ENCODE assay signal across 29 cellular contexts in genomic region chr3:196914866-196915265, GRCh38.
"Had no signal": no experiment of that assay in that cellular context is flagged by ENCODE, and none has a peak within 500 bp of the region (broad histone marks: within the 10 kb centered on the region; RNA-seq: fewer than 3 reads in every experiment).

No MANE protein-coding gene starts in this region.

- H3K27ac Mint-ChIP-seq: naive thymus-derived CD4-positive, alpha-beta T cell; nephron; neural progenitor cell; stimulated activated memory B cell treated with anti-CD40 and anti-IgM and Interleukin-4, amounts not matched to agents 10 μg/mL and 1 μg/mL and 100 μg/mL, for 72 hours; type B pancreatic cell had no signal

- H3K4me3 Mint-ChIP-seq: immature natural killer cell; naive thymus-derived CD4-positive, alpha-beta T cell; nephron; neural progenitor cell; stimulated activated memory B cell treated with anti-CD40 and anti-IgM and Interleukin-4, amounts not matched to agents 10 μg/mL and 1 μg/mL and 100 μg/mL, for 72 hours; type B pancreatic cell had no signal

- ATAC-seq: foreskin keratinocyte; gastroesophageal sphincter; heart left ventricle; left ventricle myocardium superior; mucosa of descending colon; naive thymus-derived CD4-positive, alpha-beta T cell; right cardiac atrium; stimulated activated memory B cell treated with anti-CD40 and anti-IgM and Interleukin-4, amounts not matched to agents 10 μg/mL and 1 μg/mL and 100 μg/mL, for 72 hours; stimulated activated naive CD8-positive, alpha-beta T cell treated with anti-CD3 and anti-CD28 coated beads, Interleukin-15, Interleukin-2, amounts not matched to agents 100 U/mL and 50 U/mL, for 24 hours had no signal

- H3K9me3 Mint-ChIP-seq: neural progenitor cell, type B pancreatic cell had no signal

- H3K4me1 ChIP-seq: esophagus muscularis mucosa, foreskin keratinocyte, gastroesophageal sphincter, heart left ventricle, lower lobe of right lung, neural progenitor cell, psoas muscle, testis, tibial artery had no signal

- H3K9me3 ChIP-seq: esophagus muscularis mucosa, gastroesophageal sphincter, lower lobe of right lung, mucosa of descending colon, psoas muscle, testis, tibial artery had no signal

- H3K4me1 Mint-ChIP-seq: immature natural killer cell, nephron, neural progenitor cell had no signal

- H3K27ac ChIP-seq: dorsolateral prefrontal cortex, esophagus muscularis mucosa, foreskin keratinocyte, gastroesophageal sphincter, heart left ventricle, hepatocyte, lower lobe of right lung, neural progenitor cell, psoas muscle, skin epidermis, spleen, testis, tibial artery had no signal

- DNase-seq: dorsolateral prefrontal cortex; effector CD4-positive, alpha-beta T cell; foreskin keratinocyte; heart left ventricle; immature natural killer cell; left ventricle myocardium superior; lower lobe of right lung; mucosa of descending colon; naive thymus-derived CD4-positive, alpha-beta T cell; nucleus accumbens; psoas muscle; right cardiac atrium; spleen; stimulated activated CD4-positive, alpha-beta T cell treated with anti-CD3 and anti-CD28 coated beads, Interleukin-4, amount 100 ng/mL, for 4 hours; stimulated activated naive CD8-positive, alpha-beta T cell treated with anti-CD3 and anti-CD28 coated beads, Interleukin-15, Interleukin-2, amounts not matched to agents 100 U/mL and 50 U/mL, for 24 hours; substantia nigra; testis; tibial artery had no signal

- H3K27me3 Mint-ChIP-seq: naive thymus-derived CD4-positive, alpha-beta T cell; stimulated activated memory B cell treated with anti-CD40 and anti-IgM and Interleukin-4, amounts not matched to agents 10 μg/mL and 1 μg/mL and 100 μg/mL, for 72 hours; type B pancreatic cell had no signal

- H2AFZ ChIP-seq: hepatocyte, neural progenitor cell had no signal

- H3K27me3 ChIP-seq: dorsolateral prefrontal cortex, esophagus muscularis mucosa, foreskin keratinocyte, gastroesophageal sphincter, heart left ventricle, hepatocyte, neural progenitor cell, spleen, testis, tibial artery had no signal

- H3K4me3 ChIP-seq: dorsolateral prefrontal cortex, esophagus muscularis mucosa, gastroesophageal sphincter, heart left ventricle, hepatocyte, lower lobe of right lung, mucosa of descending colon, neural progenitor cell, psoas muscle, skin epidermis, spleen, testis, tibial artery had no signal

- H3K9ac ChIP-seq: neural progenitor cell had no signal

- FAIRE-seq: colon, endothelial cell of umbilical vein, keratinocyte had no signal

- H3K4me2 ChIP-seq: hepatocyte, neural progenitor cell had no signal

- H3K36me3 ChIP-seq: neural progenitor cell had no signal
